In the genomic region with DNA sequence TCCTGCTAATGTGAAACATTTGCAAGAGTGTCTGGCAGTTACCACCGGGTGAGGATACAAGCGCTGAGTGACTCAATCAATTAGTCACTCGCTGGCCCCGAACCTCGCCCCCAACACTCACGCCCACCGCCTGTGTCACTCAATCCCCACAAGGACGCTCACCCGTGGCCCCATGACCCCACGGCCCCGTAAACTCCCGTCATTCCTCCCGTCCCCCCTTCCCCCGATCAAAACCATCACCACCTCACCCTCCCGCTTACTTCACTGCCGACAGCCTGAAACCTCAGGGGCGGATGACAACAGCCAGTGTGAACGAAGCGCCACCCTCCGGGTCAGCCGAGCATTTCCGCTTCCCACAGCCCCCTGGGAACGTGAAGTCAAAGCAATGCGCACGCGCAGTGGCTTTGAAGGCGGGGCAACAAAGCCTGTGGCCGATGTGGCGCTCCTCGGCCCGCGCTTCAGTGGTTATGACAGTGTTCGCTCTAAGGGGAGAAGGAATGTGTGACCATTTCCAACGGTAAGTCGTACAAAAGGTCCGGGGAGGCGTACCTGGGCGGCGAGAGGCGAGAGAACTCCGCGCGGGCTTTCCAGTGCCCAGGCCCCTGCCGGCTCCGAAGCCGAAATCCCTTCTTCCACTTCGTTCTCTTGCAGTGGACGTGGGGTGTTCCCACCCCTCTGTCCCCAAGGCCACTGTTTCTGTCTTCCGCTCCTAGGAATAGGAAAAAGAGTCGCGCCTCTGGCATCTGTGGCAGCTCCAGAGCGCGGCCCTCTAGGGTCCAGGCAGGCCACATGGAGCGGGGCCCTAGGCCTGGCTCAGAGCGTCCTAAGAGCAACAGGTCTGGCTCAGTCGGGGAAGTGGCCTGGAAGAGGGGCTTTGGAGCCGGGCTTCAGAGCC, we compare ENCODE assay signal across 8 cellular contexts. TPM values are rescaled to one million over a fixed set of nuclear protein-coding genes. Genes with fewer than 3 reads are reported as not detected.
A peak's percentile ranks its signal among the peaks of the same experiment; 100 is the strongest.
DNase-seq lines count a peak whose midpoint lies in the region; ATAC-seq and TF ChIP-seq lines count a peak whose summit lies in the region.

A gene (minus strand): TSS at position 311 of the 895 bp plus-strand sequence. CDS start 3,334 bp downstream, outside the sequence.

- peak within 1 kb of the TSS; percentile 87 for H3K4me2 ChIP-seq in parathyroid adenoma (ENCODE audit: low read length)

- H3K27ac Mint-ChIP-seq in activated naive CD8-positive, alpha-beta T cell treated with anti-CD3 and anti-CD28 coated beads for 36 hours: peak within 1 kb of the TSS; percentile 95

- DNase-seq in GM12864 (ENCODE audit: low read depth) (peak; percentile 76), NCI-H1048 (lab: John Stamatoyannopoulos, UW) (peak; percentile 71), cardiac muscle cell (ENCODE audit: low read depth in 1 of 2, low spot score in 1 of 2) (peak; percentile 91 to 93), tibial nerve (ENCODE audit: low spot score in 2 of 2) (peak; percentile 78 to 83)
- DNase-seq in activated naive CD8-positive, alpha-beta T cell treated with anti-CD3 and anti-CD28 coated beads for 36 hours: peak; percentile 88

- peaks cover 24% of the 10 kb centered on the region for H3K4me1 Mint-ChIP-seq in activated naive CD8-positive, alpha-beta T cell treated with anti-CD3 and anti-CD28 coated beads for 36 hours

- H3K27ac ChIP-seq in cardiac muscle cell (peak within 1 kb of the TSS; percentile 90), parathyroid adenoma (peak within 1 kb of the TSS; percentile 78), tibial nerve (peak within 1 kb of the TSS; percentile 79 to 91 (median 82))

- no peaks in the 10 kb centered on the region for H3K9me3 Mint-ChIP-seq in activated naive CD8-positive, alpha-beta T cell treated with anti-CD3 and anti-CD28 coated beads for 36 hours

- H3K27me3 ChIP-seq in cardiac muscle cell (no peaks in the 10 kb centered on the region), parathyroid adenoma (ENCODE audit: control insufficient read depth, insufficient read depth, low read length) (no peaks in the 10 kb centered on the region), tibial nerve (no peaks in the 10 kb centered on the region)

- peak within 1 kb of the TSS; percentile 71 for H3K4me3 ChIP-seq in GM12864 (ENCODE audit: low read depth, low read length)
- peak within 1 kb of the TSS; percentile 42 for H3K4me3 ChIP-seq in cardiac muscle cell
- peak within 1 kb of the TSS; percentile 85 for H3K4me3 ChIP-seq in parathyroid adenoma (ENCODE audit: low read depth, low read length)
- H3K4me3 ChIP-seq in tibial nerve: peak within 1 kb of the TSS; percentile 44 to 78 (median 61)

- peak within 1 kb of the TSS; percentile 89 for H2AFZ ChIP-seq in parathyroid adenoma

- H3K36me3 ChIP-seq in cardiac muscle cell (no peaks in the 10 kb centered on the region), parathyroid adenoma (ENCODE audit: control insufficient read depth, insufficient read depth, low read length) (no peaks in the 10 kb centered on the region), tibial nerve (no peaks in the 10 kb centered on the region)

- H3K79me2 ChIP-seq in parathyroid adenoma: peaks cover 12% of the 10 kb centered on the region

- ATAC-seq in HG02610 (IDR thresholded peaks at IDR 0.05; ENCODE audit: unreplicated experiment) (peak; percentile 86), SK-N-SH treated with all-trans-retinoic acid at 6 μM for 48 hours (peak; percentile 94)

- H3K36me3 Mint-ChIP-seq in activated naive CD8-positive, alpha-beta T cell treated with anti-CD3 and anti-CD28 coated beads for 36 hours: peaks cover 14% of the 10 kb centered on the region

- TF ChIP-seq CTCF in GM12864 (IDR thresholded peaks at IDR 0.05; ENCODE audit: low read depth, low read length, missing control alignments) (peak; percentile 39), cardiac muscle cell (IDR thresholded peaks at IDR 0.05; ENCODE audit: low read depth, low read length) (peak; percentile 21), parathyroid adenoma (IDR thresholded peaks at IDR 0.05) (peak; percentile 37), tibial nerve (IDR thresholded peaks at IDR 0.05) (peak; percentile 22 to 60 (median 31))

- TF ChIP-seq POLR2A in tibial nerve (IDR thresholded peaks at IDR 0.05): peak; percentile 50 to 67

- H3K9me3 ChIP-seq in cardiac muscle cell (ENCODE audit: low read depth) (no peaks in the 10 kb centered on the region), parathyroid adenoma (ENCODE audit: control insufficient read depth, low read length) (no peaks in the 10 kb centered on the region), tibial nerve (no peaks in the 10 kb centered on the region)

- peak within 1 kb of the TSS; percentile 72 for H3K9ac ChIP-seq in parathyroid adenoma

- no peaks in the 10 kb centered on the region for H3K27me3 Mint-ChIP-seq in activated naive CD8-positive, alpha-beta T cell treated with anti-CD3 and anti-CD28 coated beads for 36 hours

- peak; percentile 34 to 92 for TF ChIP-seq EP300 in tibial nerve (IDR thresholded peaks at IDR 0.05)

- peak within 1 kb of the TSS; percentile 92 for H3K4me3 Mint-ChIP-seq in activated naive CD8-positive, alpha-beta T cell treated with anti-CD3 and anti-CD28 coated beads for 36 hours

- H3K4me1 ChIP-seq in cardiac muscle cell (ENCODE audit: low read depth) (no peaks in the 10 kb centered on the region), parathyroid adenoma (peaks cover 2% of the 10 kb centered on the region), tibial nerve (peaks cover 0 to 29% (median 10%) of the 10 kb centered on the region in 4 donors)

- WGBS in tibial nerve, 2 donors: 0 to 45% methylated on average over 26 to 57 of the region's 57 CpGs

TF ChIP-seq in SK-N-SH treated with all-trans-retinoic acid at 6 μM for 48 hours, 23 proteins besides CTCF, POLR2A, EP300 and RAD21:
- TF ChIP-seq GLIS3 (CRISPR knock-in tag; IDR thresholded peaks at IDR 0.05) (no peak), CSDC2 (CRISPR knock-in tag; IDR thresholded peaks at IDR 0.05) (no peak), SNAI2 (CRISPR knock-in tag; IDR thresholded peaks at IDR 0.05) (no peak), TCF4 (CRISPR knock-in tag; IDR thresholded peaks at IDR 0.05; ENCODE audit: borderline replicate concordance) (no peak), ISL1 (CRISPR knock-in tag; IDR thresholded peaks at IDR 0.05) (no peak), ESRRG (CRISPR knock-in tag; IDR thresholded peaks at IDR 0.05) (no peak)
- TF ChIP-seq, protein P1, sequence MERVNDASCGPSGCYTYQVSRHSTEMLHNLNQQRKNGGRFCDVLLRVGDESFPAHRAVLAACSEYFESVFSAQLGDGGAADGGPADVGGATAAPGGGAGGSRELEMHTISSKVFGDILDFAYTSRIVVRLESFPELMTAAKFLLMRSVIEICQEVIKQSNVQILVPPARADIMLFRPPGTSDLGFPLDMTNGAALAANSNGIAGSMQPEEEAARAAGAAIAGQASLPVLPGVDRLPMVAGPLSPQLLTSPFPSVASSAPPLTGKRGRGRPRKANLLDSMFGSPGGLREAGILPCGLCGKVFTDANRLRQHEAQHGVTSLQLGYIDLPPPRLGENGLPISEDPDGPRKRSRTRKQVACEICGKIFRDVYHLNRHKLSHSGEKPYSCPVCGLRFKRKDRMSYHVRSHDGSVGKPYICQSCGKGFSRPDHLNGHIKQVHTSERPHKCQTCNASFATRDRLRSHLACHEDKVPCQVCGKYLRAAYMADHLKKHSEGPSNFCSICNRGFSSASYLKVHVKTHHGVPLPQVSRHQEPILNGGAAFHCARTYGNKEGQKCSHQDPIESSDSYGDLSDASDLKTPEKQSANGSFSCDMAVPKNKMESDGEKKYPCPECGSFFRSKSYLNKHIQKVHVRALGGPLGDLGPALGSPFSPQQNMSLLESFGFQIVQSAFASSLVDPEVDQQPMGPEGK (CRISPR knock-in tag; IDR thresholded peaks at IDR 0.05; ENCODE audit: borderline replicate concordance): no peak

RNA-seq across cellular contexts. Expression of the gene that starts here (rescaled TPM):
- 1 to 10 TPM; 1.3 to 1.7 TPM for total RNA-seq in activated naive CD8-positive, alpha-beta T cell treated with anti-CD3 and anti-CD28 coated beads for 36 hours
- total RNA-seq in cardiac muscle cell: 1.8 and 5.5 TPM in 2 replicates
- 1.3 and 1.6 TPM in 2 replicates for polyA plus RNA-seq in cardiac muscle cell
- total RNA-seq in tibial nerve: 10 to 100 TPM in 1 of 4 donors, 1 to 10 TPM in 3; 3.1 to 16.2 (median 4.6) TPM

Comparison
In these comparisons a context has a peak if more than half of its experiments do, and no peak if none do; other contexts are left out.
1. Peak in every context shown above with its lines: DNase-seq, ATAC-seq, H3K4me3 ChIP-seq and H3K27ac ChIP-seq.